Comparison of ENCODE assay signal across 1 cellular context in genomic region chr19:49118565-49119410, GRCh38.
TF ChIP-seq lines count a peak whose summit lies in the region.

TSS of gene C19orf73 (minus strand) at chr19:49119143. CDS start at chr19:49119022, 121 bp downstream.

TF ChIP-seq in HepG2, 621 proteins besides CTCF, POLR2A, EP300 and RAD21 (continued from another document and continues in another):
- TF ChIP-seq SKIL (CRISPR knock-in tag; IDR thresholded peaks at IDR 0.05; ENCODE audit: borderline replicate concordance): peak; percentile 16; the same call in 1 of the 2 replicates
- TF ChIP-seq ZNF446 (CRISPR knock-in tag; IDR thresholded peaks at IDR 0.05): peak; percentile 77; the same call in 1 of the 2 replicates
- no peak; the same call in 1 of the 2 replicates for TF ChIP-seq ZBTB3 (CRISPR knock-in tag; IDR thresholded peaks at IDR 0.05; ENCODE audit: borderline replicate concordance, low read depth)
- peak; percentile 86 for TF ChIP-seq RFXAP (CRISPR knock-in tag; IDR thresholded peaks at IDR 0.05; ENCODE audit: borderline replicate concordance)
- TF ChIP-seq ZNF746 (CRISPR knock-in tag; IDR thresholded peaks at IDR 0.05): peak; percentile 68; the same call in 1 of the 2 replicates
- TF ChIP-seq ZNF354B (CRISPR knock-in tag; IDR thresholded peaks at IDR 0.05): no peak
- TF ChIP-seq DRAP1 (CRISPR knock-in tag; IDR thresholded peaks at IDR 0.05): no peak
- no peak for TF ChIP-seq ZNF850 (CRISPR knock-in tag; conservative IDR thresholded peaks at IDR 0.05)
- TF ChIP-seq NFATC3 (CRISPR knock-in tag; IDR thresholded peaks at IDR 0.05): no peak
- peak; percentile 59 for TF ChIP-seq ZNF883 (CRISPR knock-in tag; IDR thresholded peaks at IDR 0.05; ENCODE audit: not compliant biosample characterization)
- no peak for TF ChIP-seq WIZ (CRISPR knock-in tag; IDR thresholded peaks at IDR 0.05)
- no peak for TF ChIP-seq ARID2 (CRISPR knock-in tag; IDR thresholded peaks at IDR 0.05; ENCODE audit: borderline replicate concordance)
- TF ChIP-seq HINFP (CRISPR knock-in tag; IDR thresholded peaks at IDR 0.05; ENCODE audit: low read depth): peak; percentile 80; the same call in 1 of the 2 replicates
- no peak for TF ChIP-seq FOXM1 (CRISPR knock-in tag; IDR thresholded peaks at IDR 0.05)
- TF ChIP-seq ZNF512 (CRISPR knock-in tag; IDR thresholded peaks at IDR 0.05): no peak
- TF ChIP-seq TEAD2 (CRISPR knock-in tag; IDR thresholded peaks at IDR 0.05): no peak
- peak; percentile 80 for TF ChIP-seq HDAC2 (CRISPR knock-in tag; IDR thresholded peaks at IDR 0.05)
- no peak for TF ChIP-seq SAFB2 (CRISPR knock-in tag; IDR thresholded peaks at IDR 0.05; ENCODE audit: borderline replicate concordance, low read depth)
- TF ChIP-seq DNMT3B (CRISPR knock-in tag; conservative IDR thresholded peaks at IDR 0.05): 0 out of 2 replicates have a peak, but pooled peaks have one; percentile 85
- peak; percentile 86; the same call in 1 of the 2 replicates for TF ChIP-seq HOXA5 (CRISPR knock-in tag; IDR thresholded peaks at IDR 0.05)
- peak; percentile 79 for TF ChIP-seq ZFY (CRISPR knock-in tag; IDR thresholded peaks at IDR 0.05)
- TF ChIP-seq MTA3 (CRISPR knock-in tag; IDR thresholded peaks at IDR 0.05): no peak
- no peak for TF ChIP-seq ZNF101 (CRISPR knock-in tag; IDR thresholded peaks at IDR 0.05; ENCODE audit: borderline replicate concordance, low read depth)
- TF ChIP-seq FOXJ3 (CRISPR knock-in tag; IDR thresholded peaks at IDR 0.05; ENCODE audit: borderline replicate concordance): no peak
- TF ChIP-seq CREM (IDR thresholded peaks at IDR 0.05): no peak
- no peak for TF ChIP-seq CREM (CRISPR knock-in tag; IDR thresholded peaks at IDR 0.05)
- TF ChIP-seq ZNF629 (CRISPR knock-in tag; conservative IDR thresholded peaks at IDR 0.05): 0 out of 2 replicates have a peak, but pooled peaks have one; percentile 31
- no peak for TF ChIP-seq KAT2B (IDR thresholded peaks at IDR 0.05; ENCODE audit: borderline replicate concordance, low read depth, low read length)
- no peak; the same call in 1 of the 2 replicates for TF ChIP-seq AKAP8 (CRISPR knock-in tag; IDR thresholded peaks at IDR 0.05)
- peak; percentile 75 for TF ChIP-seq TAF1 (CRISPR knock-in tag; IDR thresholded peaks at IDR 0.05)
- peak; percentile 81 for TF ChIP-seq BRD4 (CRISPR knock-in tag; IDR thresholded peaks at IDR 0.05)
- peak; percentile 87; the same call in 1 of the 2 replicates for TF ChIP-seq ZNF782 (CRISPR knock-in tag; IDR thresholded peaks at IDR 0.05; ENCODE audit: borderline replicate concordance)
- no peak for TF ChIP-seq RXRB (CRISPR knock-in tag; IDR thresholded peaks at IDR 0.05; ENCODE audit: borderline replicate concordance)
- TF ChIP-seq ZNF343 (CRISPR knock-in tag; IDR thresholded peaks at IDR 0.05): peak; percentile 59; the same call in 1 of the 2 replicates
- no peak for TF ChIP-seq ZNF234 (CRISPR knock-in tag; conservative IDR thresholded peaks at IDR 0.05)
- no peak; the same call in 1 of the 2 replicates for TF ChIP-seq THRA (CRISPR knock-in tag; IDR thresholded peaks at IDR 0.05; ENCODE audit: borderline replicate concordance)
- no peak for TF ChIP-seq HOXA9 (CRISPR knock-in tag; IDR thresholded peaks at IDR 0.05; ENCODE audit: borderline replicate concordance)
- no peak; the same call in 1 of the 2 replicates for TF ChIP-seq ZNF430 (CRISPR knock-in tag; IDR thresholded peaks at IDR 0.05)
- no peak for TF ChIP-seq MATR3 (CRISPR knock-in tag; IDR thresholded peaks at IDR 0.05)
- no peak; the same call in 1 of the 2 replicates for TF ChIP-seq SOX13 (IDR thresholded peaks at IDR 0.05)
- peak in 1 of 2 experiments; percentile 47; a peak in 1 of 4 replicates for TF ChIP-seq SOX13 (CRISPR knock-in tag; conservative IDR thresholded peaks at IDR 0.05 in 1 of 2, IDR thresholded peaks at IDR 0.05 in 1 of 2)
- peak; percentile 33; the same call in 1 of the 2 replicates for TF ChIP-seq ZBTB21 (CRISPR knock-in tag; IDR thresholded peaks at IDR 0.05)
- no peak for TF ChIP-seq PTBP1 (IDR thresholded peaks at IDR 0.05; ENCODE audit: low read depth, low read length, poor library complexity, severe bottlenecking)
- TF ChIP-seq ZNF615 (CRISPR knock-in tag; IDR thresholded peaks at IDR 0.05; ENCODE audit: borderline replicate concordance): no peak
- peak; percentile 64; the same call in 1 of the 2 replicates for TF ChIP-seq IRF9 (CRISPR knock-in tag; IDR thresholded peaks at IDR 0.05; ENCODE audit: borderline replicate concordance)
- no peak for TF ChIP-seq SIX1 (CRISPR knock-in tag; IDR thresholded peaks at IDR 0.05; ENCODE audit: borderline replicate concordance)
- 0 out of 2 replicates have a peak, but pooled peaks have one; percentile 19 for TF ChIP-seq GMEB2 (CRISPR knock-in tag; IDR thresholded peaks at IDR 0.05; ENCODE audit: low read depth)
- no peak for TF ChIP-seq SNAI1 (CRISPR knock-in tag; IDR thresholded peaks at IDR 0.05; ENCODE audit: borderline replicate concordance)
- no peak for TF ChIP-seq ZBTB37 (CRISPR knock-in tag; IDR thresholded peaks at IDR 0.05)
- no peak for TF ChIP-seq PLSCR1 (CRISPR knock-in tag; IDR thresholded peaks at IDR 0.05; ENCODE audit: borderline replicate concordance)
- TF ChIP-seq LBX2 (CRISPR knock-in tag; IDR thresholded peaks at IDR 0.05; ENCODE audit: borderline replicate concordance): peak; percentile 61; the same call in 1 of the 2 replicates
- TF ChIP-seq ZNF704 (CRISPR knock-in tag; IDR thresholded peaks at IDR 0.05; ENCODE audit: borderline replicate concordance): peak; percentile 78; the same call in 1 of the 2 replicates
- no peak for TF ChIP-seq NFE2 (CRISPR knock-in tag; IDR thresholded peaks at IDR 0.05)
- peak; percentile 73 for TF ChIP-seq GATAD2A (CRISPR knock-in tag; IDR thresholded peaks at IDR 0.05)
- no peak; the same call in 1 of the 2 replicates for TF ChIP-seq MEIS1 (CRISPR knock-in tag; IDR thresholded peaks at IDR 0.05; ENCODE audit: borderline replicate concordance)
- no peak for TF ChIP-seq ZFP36L2 (CRISPR knock-in tag; IDR thresholded peaks at IDR 0.05)
- 0 out of 2 replicates have a peak, but pooled peaks have one; percentile 45 for TF ChIP-seq ZNF703 (CRISPR knock-in tag; IDR thresholded peaks at IDR 0.05; ENCODE audit: borderline replicate concordance)
- TF ChIP-seq CENPT (CRISPR knock-in tag; IDR thresholded peaks at IDR 0.05; ENCODE audit: low read depth): no peak; the same call in 1 of the 2 replicates
- no peak for TF ChIP-seq JUNB (CRISPR knock-in tag; IDR thresholded peaks at IDR 0.05; ENCODE audit: borderline replicate concordance)
- peak; percentile 88 for TF ChIP-seq SALL1 (CRISPR knock-in tag; IDR thresholded peaks at IDR 0.05)
- no peak for TF ChIP-seq RELA (CRISPR knock-in tag; IDR thresholded peaks at IDR 0.05)
- TF ChIP-seq ZKSCAN8 (CRISPR knock-in tag; IDR thresholded peaks at IDR 0.05; ENCODE audit: borderline replicate concordance): 0 out of 2 replicates have a peak, but pooled peaks have one; percentile 53
